Comparison of ENCODE assay signal across 11 cellular contexts in the genomic region with DNA sequence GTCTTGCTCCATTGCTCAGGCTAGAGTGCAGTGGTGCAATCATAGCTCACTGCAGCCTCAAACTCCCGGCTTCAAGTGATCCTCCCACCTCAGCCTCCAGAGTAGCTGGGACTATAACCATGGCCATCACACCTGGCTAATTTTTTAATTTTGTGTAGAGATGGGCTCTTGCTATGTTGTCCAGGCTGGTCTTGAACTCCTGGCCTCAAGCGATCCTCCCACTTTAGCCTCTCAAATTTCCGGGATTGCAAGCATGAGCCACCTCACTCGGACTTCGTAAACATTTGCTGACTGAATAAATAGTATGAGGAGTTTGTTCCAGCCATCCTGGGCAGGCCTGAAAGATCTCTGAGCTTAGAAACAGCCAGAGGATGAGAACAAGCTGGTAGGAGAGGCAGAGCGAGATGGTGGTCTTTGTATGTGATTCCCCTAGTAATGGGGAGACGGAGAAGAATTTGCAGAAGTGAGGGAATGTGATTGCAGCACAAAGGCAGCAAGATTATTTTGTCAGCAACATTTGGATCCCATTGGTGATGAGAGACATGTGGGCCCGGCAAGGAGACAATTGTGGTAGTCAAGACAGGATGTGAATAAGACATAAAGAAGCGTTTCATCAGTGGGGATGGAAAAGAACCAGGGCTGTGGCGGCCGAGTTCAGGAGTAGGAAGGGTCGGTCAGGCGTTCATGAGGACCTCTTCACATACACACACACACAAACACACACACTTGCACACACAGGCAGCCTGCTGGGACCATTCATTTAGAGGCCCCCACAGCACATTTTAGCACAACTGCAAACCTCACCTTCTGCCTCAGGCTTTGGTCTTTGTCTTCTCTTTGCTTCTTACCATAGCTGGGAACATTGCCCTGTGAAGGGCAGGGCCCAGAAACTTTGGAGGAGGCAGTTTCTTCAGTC.
DNase-seq lines count a peak whose midpoint lies in the region; ATAC-seq and TF ChIP-seq lines count a peak whose summit lies in the region.
"Had no signal": no experiment of that assay in that cellular context is flagged by ENCODE, and none has a peak within 500 bp of the region (broad histone marks: within the 10 kb centered on the region; RNA-seq: fewer than 3 reads in every experiment).

No MANE protein-coding gene starts in this region.

- peak overlapping the region; percentile 63 for H3K27ac ChIP-seq in AG04450 (ENCODE audit: low read depth, low read length)
- no peak overlapping the region for H3K27ac ChIP-seq in neuronal stem cell (replicated peaks; ENCODE audit: low read length)
- H3K27ac ChIP-seq in RWPE1: no peak overlapping the region

- no peak for ATAC-seq in GM18870 (IDR thresholded peaks at IDR 0.05; ENCODE audit: unreplicated experiment)
- ATAC-seq: CD8-positive, alpha-beta T cell had no signal

- H4K8ac ChIP-seq in neuronal stem cell (ENCODE audit: low read depth, low read length): no peak overlapping the region

- H3K36me3 ChIP-seq in neuronal stem cell (replicated peaks in 1 of 2; ENCODE audit: control insufficient read depth in 2 of 2, insufficient read depth in 2 of 2, low read length in 2 of 2): no peaks in the 10 kb centered on the region

- H3K79me1 ChIP-seq in neuronal stem cell (ENCODE audit: low read depth, low read length): no peaks in the 10 kb centered on the region

- no peak overlapping the region for H3K14ac ChIP-seq in neuronal stem cell (ENCODE audit: low read length)

- H2BK15ac ChIP-seq in neuronal stem cell (ENCODE audit: low read length): no peak overlapping the region

- DNase-seq in AG04450 (ENCODE audit: low read depth, low spot score) (no peak), RPMI7951 (ENCODE audit: low read depth) (peak; percentile 81), head of caudate nucleus (peak in 38 of 42 donors; percentile 33 to 85 (median 62)), neuronal stem cell (ENCODE audit: low spot score) (no peak), cerebellar cortex (ENCODE audit: low spot score) (no peak), NCI-H2029 (lab: John Stamatoyannopoulos, UW) (no peak), RWPE1 (ENCODE audit: low spot score) (no peak)
- DNase-seq: activated CD4-positive, alpha-beta T cell treated with anti-CD3 and anti-CD28 coated beads for 1 hour; stimulated activated CD4-positive, alpha-beta T cell treated with anti-CD3 and anti-CD28 coated beads, Interleukin-12 subunit alpha, Interleukin-12 subunit beta, amount 100 ng/mL, for 4 hours had no signal

- H2BK5ac ChIP-seq in neuronal stem cell (ENCODE audit: low read length): no peak overlapping the region

- H3K4me2 ChIP-seq in neuronal stem cell (ENCODE audit: insufficient read depth, low read length, poor library complexity, severe bottlenecking): no peak overlapping the region

- H2BK12ac ChIP-seq in neuronal stem cell (ENCODE audit: low read length): no peak overlapping the region

- no peak overlapping the region for H3K4me3 ChIP-seq in AG04450 (ENCODE audit: low read depth, low read length)
- no peak overlapping the region for H3K4me3 ChIP-seq in neuronal stem cell (ENCODE audit: low read length in 2 of 2)

- no peak overlapping the region for H3K4ac ChIP-seq in neuronal stem cell (ENCODE audit: low read length)

- CTCF ChIA-PET in AG04450 (lab: Charles Lee) (no interaction called here), RWPE1 (lab: Yijun Ruan, JAX) (interaction anchor here (0.6 kb wide), 1 partner anchor 1162 kb away, joined by 4 read pairs; no protein-coding TSS in a partner anchor)

- TF ChIP-seq CTCF in AG04450 (IDR thresholded peaks at IDR 0.05; ENCODE audit: low read depth, low read length) (no peak), RWPE1 (conservative IDR thresholded peaks at IDR 0.05; ENCODE audit: low read depth) (no peak)

- no peak overlapping the region for H2BK120ac ChIP-seq in neuronal stem cell (ENCODE audit: low read depth, low read length)

- H3K9me3 ChIP-seq in AG04450 (ENCODE audit: control insufficient read depth, insufficient read depth, low read length): no peaks in the 10 kb centered on the region
- peaks cover 8 to 20% of the 10 kb centered on the region in 2 donors for H3K9me3 ChIP-seq in neuronal stem cell (replicated peaks in 1 of 2; ENCODE audit: control insufficient read depth in 2 of 2, insufficient read depth in 1 of 2, low read depth in 1 of 2, low read length in 2 of 2)

- WGBS in neuronal stem cell (ENCODE audit: extremely low coverage in 2 of 2, insufficient read length in 2 of 2, insufficient replicate concordance in 1 of 2), 2 donors: no CpG with 5 or more reads among the region's 13 CpGs

- H3K18ac ChIP-seq in neuronal stem cell (ENCODE audit: low read length): peak overlapping the region; percentile 32

- H2AK5ac ChIP-seq in neuronal stem cell (ENCODE audit: low read depth, low read length): no peak overlapping the region

- H3K23ac ChIP-seq in neuronal stem cell (ENCODE audit: low read depth, low read length, poor library complexity): no peak overlapping the region

- H3K4me1 ChIP-seq in neuronal stem cell (ENCODE audit: control insufficient read depth in 2 of 2, insufficient read depth in 1 of 2, low read depth in 1 of 2, low read length in 2 of 2): peaks cover 25 to 26% of the 10 kb centered on the region in 2 donors

- intact Hi-C loops in head of caudate nucleus (cut with DNase I): no loop called here

- POLR2A ChIA-PET in AG04450 (lab: Yijun Ruan, JAX) (interaction anchor here (0.5 to 1.9 kb wide), 4 partner anchors 13 to 156 kb away, joined by 3 to 9 read pairs (median 5); partner anchors contain the start of gene ZFP36L1), RWPE1 (lab: Yijun Ruan, JAX; ENCODE audit: low non-redundant PET) (no interaction called here)

- H3K27me3 ChIP-seq in AG04450 (ENCODE audit: control insufficient read depth, insufficient read depth, low read length): no peaks in the 10 kb centered on the region
- H3K27me3 ChIP-seq in neuronal stem cell (ENCODE audit: control insufficient read depth in 3 of 3, insufficient read depth in 3 of 3, low read depth in 1 of 3, low read length in 3 of 3): no peaks in the 10 kb centered on the region

- peak overlapping the region; percentile 54 for H2AFZ ChIP-seq in neuronal stem cell (ENCODE audit: low read length)

- no peak overlapping the region for H4K91ac ChIP-seq in neuronal stem cell (ENCODE audit: low read depth, low read length, poor library complexity)

- H3K9ac ChIP-seq in neuronal stem cell (ENCODE audit: low read depth, low read length, poor library complexity): no peak overlapping the region

Comparison
In these comparisons a context has a peak if more than half of its experiments do, and no peak if none do; other contexts are left out.
1. DNase-seq: peak in RPMI7951 (single experiment) and head of caudate nucleus (38 of 42); none in AG04450 (single experiment), neuronal stem cell (single experiment), cerebellar cortex (single experiment), NCI-H2029 (single experiment) and RWPE1 (single experiment).